In genomic region chr13:36789730-36790129, GRCh38 we compare ENCODE assay signal across 27 cellular contexts.
"Had no signal": no experiment of that assay in that cellular context is flagged by ENCODE, and none has a peak within 500 bp of the region (broad histone marks: within the 10 kb centered on the region; RNA-seq: fewer than 3 reads in every experiment).

No MANE protein-coding gene starts in this region.

- H3K27ac ChIP-seq: adrenal gland, body of pancreas, esophagus squamous epithelium, gastroesophageal sphincter, heart right ventricle had no signal

- H3K4me3 ChIP-seq: adrenal gland, body of pancreas, esophagus squamous epithelium, gastroesophageal sphincter, heart right ventricle had no signal

- DNase-seq: activated CD4-positive, alpha-beta memory T cell treated with anti-CD3 and anti-CD28 coated beads, Interleukin-2, amount 10 ng/mL, durations not matched to agents 7 days and 5 days; activated CD4-positive, alpha-beta T cell treated with anti-CD3 and anti-CD28 coated beads for 1 hour; activated CD4-positive, alpha-beta T cell treated with anti-CD3 and anti-CD28 coated beads for 4 hours; activated CD4-positive, alpha-beta T cell treated with anti-CD3 and anti-CD28 coated beads, Interleukin-2, amount 10 ng/mL, durations not matched to agents 7 days and 5 days; activated CD4-positive, alpha-beta T cell treated with anti-CD3 and anti-CD28 coated beads, Interleukin-2, amount 50 U/mL, for 4 hours; activated effector memory CD4-positive, alpha-beta T cell treated with Interleukin-2 at 50 U/mL for 16 hours; activated naive CD4-positive, alpha-beta T cell treated with anti-CD3 and anti-CD28 coated beads for 36 hours; activated naive CD8-positive, alpha-beta T cell treated with anti-CD3 and anti-CD28 coated beads for 36 hours; activated naive CD8-positive, alpha-beta T cell treated with anti-CD3 and anti-CD28 coated beads, Interleukin-2, amount 50 U/mL, for 24 hours; activated T-cell treated with anti-CD3 and anti-CD28 coated beads, Interleukin-2, amount 50 U/mL, for 4 hours; amygdala; aorta; body of pancreas; caudate nucleus; cortex of kidney; dermis blood vessel endothelial cell; effector CD4-positive, alpha-beta T cell; effector memory CD8-positive, alpha-beta T cell; esophagus squamous epithelium; foreskin melanocyte; heart right ventricle; T-helper 2 cell had no signal

- H3K4me1 Mint-ChIP-seq: activated CD4-positive, alpha-beta memory T cell treated with anti-CD3 and anti-CD28 coated beads, Interleukin-2, amount 10 ng/mL, durations not matched to agents 7 days and 5 days; activated CD4-positive, alpha-beta T cell treated with anti-CD3 and anti-CD28 coated beads, Interleukin-2, amount 10 ng/mL, durations not matched to agents 7 days and 5 days; activated naive CD4-positive, alpha-beta T cell treated with anti-CD3 and anti-CD28 coated beads, Interleukin-2, amount 50 U/mL, for 24 hours; activated naive CD8-positive, alpha-beta T cell treated with anti-CD3 and anti-CD28 coated beads for 36 hours; activated naive CD8-positive, alpha-beta T cell treated with anti-CD3 and anti-CD28 coated beads, Interleukin-2, amount 50 U/mL, for 24 hours; activated T-helper 17 cell treated with anti-CD3 and anti-CD28 coated beads, Interleukin-2, amount 50 U/mL, for 72 hours had no signal

- H3K27ac Mint-ChIP-seq: activated CD4-positive, alpha-beta memory T cell treated with anti-CD3 and anti-CD28 coated beads, Interleukin-2, amount 10 ng/mL, durations not matched to agents 7 days and 5 days; activated CD4-positive, alpha-beta T cell treated with anti-CD3 and anti-CD28 coated beads, Interleukin-2, amount 10 ng/mL, durations not matched to agents 7 days and 5 days; activated naive CD4-positive, alpha-beta T cell treated with anti-CD3 and anti-CD28 coated beads for 36 hours; activated naive CD4-positive, alpha-beta T cell treated with anti-CD3 and anti-CD28 coated beads, Interleukin-2, amount 50 U/mL, for 24 hours; activated naive CD8-positive, alpha-beta T cell treated with anti-CD3 and anti-CD28 coated beads for 36 hours; activated naive CD8-positive, alpha-beta T cell treated with anti-CD3 and anti-CD28 coated beads, Interleukin-2, amount 50 U/mL, for 24 hours; activated T-helper 17 cell treated with anti-CD3 and anti-CD28 coated beads, Interleukin-2, amount 50 U/mL, for 72 hours; effector memory CD8-positive, alpha-beta T cell had no signal

- H3K4me3 Mint-ChIP-seq: activated CD4-positive, alpha-beta memory T cell treated with anti-CD3 and anti-CD28 coated beads, Interleukin-2, amount 10 ng/mL, durations not matched to agents 7 days and 5 days; activated CD4-positive, alpha-beta T cell treated with anti-CD3 and anti-CD28 coated beads, Interleukin-2, amount 10 ng/mL, durations not matched to agents 7 days and 5 days; activated naive CD4-positive, alpha-beta T cell treated with anti-CD3 and anti-CD28 coated beads for 36 hours; activated naive CD4-positive, alpha-beta T cell treated with anti-CD3 and anti-CD28 coated beads, Interleukin-2, amount 50 U/mL, for 24 hours; activated naive CD8-positive, alpha-beta T cell treated with anti-CD3 and anti-CD28 coated beads for 36 hours; activated naive CD8-positive, alpha-beta T cell treated with anti-CD3 and anti-CD28 coated beads, Interleukin-2, amount 50 U/mL, for 24 hours; activated T-cell treated with anti-CD3 and anti-CD28 coated beads, Interleukin-2, amount 50 U/mL, for 4 hours; activated T-helper 17 cell treated with anti-CD3 and anti-CD28 coated beads, Interleukin-2, amount 50 U/mL, for 72 hours; effector memory CD8-positive, alpha-beta T cell had no signal

- H3K27me3 ChIP-seq: adrenal gland, body of pancreas, esophagus squamous epithelium, gastroesophageal sphincter had no signal

- H3K4me1 ChIP-seq: adrenal gland, body of pancreas, esophagus squamous epithelium, gastroesophageal sphincter, heart right ventricle had no signal

- H3K9me3 Mint-ChIP-seq: activated CD4-positive, alpha-beta memory T cell treated with anti-CD3 and anti-CD28 coated beads, Interleukin-2, amount 10 ng/mL, durations not matched to agents 7 days and 5 days; activated CD4-positive, alpha-beta T cell treated with anti-CD3 and anti-CD28 coated beads, Interleukin-2, amount 10 ng/mL, durations not matched to agents 7 days and 5 days; activated naive CD4-positive, alpha-beta T cell treated with anti-CD3 and anti-CD28 coated beads for 36 hours; activated naive CD4-positive, alpha-beta T cell treated with anti-CD3 and anti-CD28 coated beads, Interleukin-2, amount 50 U/mL, for 24 hours; activated naive CD8-positive, alpha-beta T cell treated with anti-CD3 and anti-CD28 coated beads for 36 hours; activated naive CD8-positive, alpha-beta T cell treated with anti-CD3 and anti-CD28 coated beads, Interleukin-2, amount 50 U/mL, for 24 hours; activated T-cell treated with anti-CD3 and anti-CD28 coated beads, Interleukin-2, amount 50 U/mL, for 4 hours; activated T-helper 17 cell treated with anti-CD3 and anti-CD28 coated beads, Interleukin-2, amount 50 U/mL, for 72 hours; effector memory CD8-positive, alpha-beta T cell had no signal

- H3K36me3 Mint-ChIP-seq: activated naive CD4-positive, alpha-beta T cell treated with anti-CD3 and anti-CD28 coated beads, Interleukin-2, amount 50 U/mL, for 24 hours; activated naive CD8-positive, alpha-beta T cell treated with anti-CD3 and anti-CD28 coated beads for 36 hours had no signal

- H3K36me3 ChIP-seq: adrenal gland, esophagus squamous epithelium, gastroesophageal sphincter, heart right ventricle had no signal

- FAIRE-seq: colon had no signal

- H3K9me3 ChIP-seq: adrenal gland, body of pancreas, esophagus squamous epithelium, gastroesophageal sphincter, heart right ventricle had no signal

- ATAC-seq: body of pancreas; effector memory CD8-positive, alpha-beta T cell; gastroesophageal sphincter; heart right ventricle had no signal
